In the genomic region with DNA sequence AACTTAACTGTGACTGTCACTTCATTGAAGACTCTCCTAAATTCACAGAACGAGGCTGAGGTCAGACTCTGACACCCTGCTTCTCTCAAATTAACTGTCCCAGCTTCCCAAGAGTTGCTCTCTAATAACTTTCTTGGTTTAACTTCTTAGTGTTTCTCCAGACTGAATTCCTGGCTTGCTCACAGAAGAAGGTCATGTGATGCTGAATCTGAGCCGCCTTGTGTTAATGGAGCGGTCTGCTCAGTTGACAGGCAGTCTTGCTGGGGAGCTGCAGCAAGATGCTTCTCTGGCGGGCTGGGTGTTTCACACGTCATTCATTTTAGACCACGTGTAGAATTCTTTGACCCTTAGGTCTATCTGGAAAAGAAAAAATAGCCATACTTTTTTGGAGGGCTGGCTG, we compare ENCODE assay signal across 15 cellular contexts.
DNase-seq lines count a peak whose midpoint lies in the region; ATAC-seq and TF ChIP-seq lines count a peak whose summit lies in the region.
"Had no signal": no experiment of that assay in that cellular context is flagged by ENCODE, and none has a peak within 500 bp of the region (broad histone marks: within the 10 kb centered on the region; RNA-seq: fewer than 3 reads in every experiment).

No MANE protein-coding gene starts in this region.

- H3K4me3 Mint-ChIP-seq in immature natural killer cell = peak overlapping the region in 4 of 5 donors; percentile 0 to 36 (median 22)
- H3K4me3 Mint-ChIP-seq in activated naive CD4-positive, alpha-beta T cell treated with anti-CD3 and anti-CD28 coated beads, Interleukin-2, amount 10 ng/mL, durations not matched to agents 7 days and 5 days = no peak overlapping the region
- H3K4me3 Mint-ChIP-seq: activated CD4-positive, alpha-beta T cell treated with anti-CD3 and anti-CD28 coated beads, Interleukin-2, amount 10 ng/mL, durations not matched to agents 7 days and 5 days; CD14-positive monocyte; T-helper 1 cell treated with Interleukin-12 subunit alpha and Interleukin-12 subunit beta and Interleukin-4 antibody, amounts not matched to agents 30 μg/mL and 1 μg/mL, for 36 hours had no signal

- H3K27ac ChIP-seq in HUES48 (ENCODE audit: low read depth, low read length) (peak overlapping the region; percentile 13), right lobe of liver (no peak overlapping the region)
- H3K27ac ChIP-seq: ovary had no signal

- CTCF ChIA-PET in activated naive CD4-positive, alpha-beta T cell treated with anti-CD3 and anti-CD28 coated beads, Interleukin-2, amount 10 ng/mL, durations not matched to agents 7 days and 5 days (lab: Charles Lee) = no interaction called here

- no peak for TF ChIP-seq CTCF in retinal pigment epithelial cell (conservative IDR thresholded peaks at IDR 0.05; ENCODE audit: low read depth, low read length)
- no peak for TF ChIP-seq CTCF in right lobe of liver (IDR thresholded peaks at IDR 0.05)

- H3K4me1 ChIP-seq in HUES48 (ENCODE audit: control insufficient read depth, insufficient read depth, low read length) = peaks cover 46% of the 10 kb centered on the region
- H3K4me1 ChIP-seq in right lobe of liver = no peaks in the 10 kb centered on the region

- intact Hi-C loops in right lobe of liver (cut with DNase I) = no loop called here

- WGBS in right lobe of liver (ENCODE audit: insufficient coverage, low coverage, low lambda C conversion rate, missing lambda C conversion rate) = 70% methylated on average over 6 of the region's 6 CpGs

- TF ChIP-seq POLR2A in right lobe of liver (IDR thresholded peaks at IDR 0.05) = no peak

- H3K27me3 ChIP-seq in HUES48 (ENCODE audit: control insufficient read depth, insufficient read depth, low read length) (no peaks in the 10 kb centered on the region), right lobe of liver (no peaks in the 10 kb centered on the region)
- H3K27me3 ChIP-seq: ovary had no signal

- peaks cover 47 to 75% of the 10 kb centered on the region in 2 donors for H3K4me1 Mint-ChIP-seq in immature natural killer cell
- peaks cover 5% of the 10 kb centered on the region for H3K4me1 Mint-ChIP-seq in activated naive CD4-positive, alpha-beta T cell treated with anti-CD3 and anti-CD28 coated beads, Interleukin-2, amount 10 ng/mL, durations not matched to agents 7 days and 5 days

- peaks cover 6% of the 10 kb centered on the region; the same call in 1 of the 2 replicates for H3K36me3 ChIP-seq in HUES48 (ENCODE audit: control insufficient read depth, insufficient read depth, low read length)
- peaks cover 0 to 29% (median 7%) of the 10 kb centered on the region in 4 donors for H3K36me3 ChIP-seq in right lobe of liver
- H3K36me3 ChIP-seq: ovary had no signal

- H3K36me3 Mint-ChIP-seq in immature natural killer cell = peaks cover 10 to 17% (median 11%) of the 10 kb centered on the region in 3 donors
- H3K36me3 Mint-ChIP-seq in activated naive CD4-positive, alpha-beta T cell treated with anti-CD3 and anti-CD28 coated beads, Interleukin-2, amount 10 ng/mL, durations not matched to agents 7 days and 5 days = peaks cover 13% of the 10 kb centered on the region

- peaks cover 0 to 2% (median 0%) of the 10 kb centered on the region in 3 donors for H3K27me3 Mint-ChIP-seq in immature natural killer cell (ENCODE audit: low read depth in 3 of 3)
- no peaks in the 10 kb centered on the region for H3K27me3 Mint-ChIP-seq in activated naive CD4-positive, alpha-beta T cell treated with anti-CD3 and anti-CD28 coated beads, Interleukin-2, amount 10 ng/mL, durations not matched to agents 7 days and 5 days
- H3K27me3 Mint-ChIP-seq: activated CD4-positive, alpha-beta T cell treated with anti-CD3 and anti-CD28 coated beads, Interleukin-2, amount 10 ng/mL, durations not matched to agents 7 days and 5 days had no signal

- H3K9me3 ChIP-seq in HUES48 (ENCODE audit: control insufficient read depth, insufficient read depth, low read length) (no peaks in the 10 kb centered on the region), right lobe of liver (no peaks in the 10 kb centered on the region)
- H3K9me3 ChIP-seq: ovary had no signal

- DNase-seq in cerebellum (ENCODE audit: low spot score) (peak; percentile 51), immature natural killer cell (no peak), retinal pigment epithelial cell (ENCODE audit: low read depth) (peak; percentile 78), right lobe of liver (no peak)
- no peak for DNase-seq in activated naive CD4-positive, alpha-beta T cell treated with anti-CD3 and anti-CD28 coated beads, Interleukin-2, amount 10 ng/mL, durations not matched to agents 7 days and 5 days
- DNase-seq: activated CD4-positive, alpha-beta T cell treated with anti-CD3 and anti-CD28 coated beads, Interleukin-2, amount 10 ng/mL, durations not matched to agents 7 days and 5 days; NCI-H2081; ovary; stimulated activated CD4-positive, alpha-beta T cell treated with anti-CD3 and anti-CD28 coated beads, Interleukin-4, amount 100 ng/mL, for 4 hours had no signal

- H3K4me3 ChIP-seq in HUES48 (ENCODE audit: low read depth, low read length) (no peak overlapping the region), retinal pigment epithelial cell (ENCODE audit: low read length) (no peak overlapping the region), right lobe of liver (no peak overlapping the region)
- H3K4me3 ChIP-seq: ovary had no signal

- H3K9ac ChIP-seq in HUES48 (ENCODE audit: low read depth, low read length) = no peak overlapping the region

- ATAC-seq in right lobe of liver (no peak), GM19395 (IDR thresholded peaks at IDR 0.05; ENCODE audit: unreplicated experiment) (no peak), GM19035 (IDR thresholded peaks at IDR 0.05; ENCODE audit: unreplicated experiment) (no peak)

- peak overlapping the region in 3 of 6 donors; percentile 3 to 76 (median 23) for H3K27ac Mint-ChIP-seq in immature natural killer cell
- H3K27ac Mint-ChIP-seq in activated naive CD4-positive, alpha-beta T cell treated with anti-CD3 and anti-CD28 coated beads, Interleukin-2, amount 10 ng/mL, durations not matched to agents 7 days and 5 days = no peak overlapping the region
- H3K27ac Mint-ChIP-seq: activated CD4-positive, alpha-beta T cell treated with anti-CD3 and anti-CD28 coated beads, Interleukin-2, amount 10 ng/mL, durations not matched to agents 7 days and 5 days; activated T-helper 2 cell treated with anti-CD3 and anti-CD28 coated beads, Interferon-gamma antibody, Interleukin-2, Interleukin-4, amounts not matched to agents 10 μg/mL and 5 μg/mL and 100 μg/mL, durations not matched to agents 14 hours and 24 hours and 36 hours; T-helper 1 cell treated with Interleukin-12 subunit alpha and Interleukin-12 subunit beta and Interleukin-4 antibody, amounts not matched to agents 30 μg/mL and 1 μg/mL, for 36 hours had no signal

- H3K9me3 Mint-ChIP-seq in immature natural killer cell = no peaks in the 10 kb centered on the region
- no peaks in the 10 kb centered on the region for H3K9me3 Mint-ChIP-seq in activated naive CD4-positive, alpha-beta T cell treated with anti-CD3 and anti-CD28 coated beads, Interleukin-2, amount 10 ng/mL, durations not matched to agents 7 days and 5 days
- H3K9me3 Mint-ChIP-seq: activated CD4-positive, alpha-beta T cell treated with anti-CD3 and anti-CD28 coated beads, Interleukin-2, amount 10 ng/mL, durations not matched to agents 7 days and 5 days; activated T-helper 2 cell treated with anti-CD3 and anti-CD28 coated beads, Interferon-gamma antibody, Interleukin-2, Interleukin-4, amounts not matched to agents 10 μg/mL and 5 μg/mL and 100 μg/mL, durations not matched to agents 14 hours and 24 hours and 36 hours; T-helper 1 cell treated with Interleukin-12 subunit alpha and Interleukin-12 subunit beta and Interleukin-4 antibody, amounts not matched to agents 30 μg/mL and 1 μg/mL, for 36 hours had no signal

Comparison
In these comparisons a context has a peak if more than half of its experiments do, and no peak if none do; other contexts are left out.
1. DNase-seq: peak in cerebellum (single experiment) and retinal pigment epithelial cell (single experiment); none in immature natural killer cell (0 of 3), right lobe of liver (0 of 3) and activated naive CD4-positive, alpha-beta T cell treated with anti-CD3 and anti-CD28 coated beads, Interleukin-2, amount 10 ng/mL, durations not matched to agents 7 days and 5 days (single experiment).